In the genomic region with DNA sequence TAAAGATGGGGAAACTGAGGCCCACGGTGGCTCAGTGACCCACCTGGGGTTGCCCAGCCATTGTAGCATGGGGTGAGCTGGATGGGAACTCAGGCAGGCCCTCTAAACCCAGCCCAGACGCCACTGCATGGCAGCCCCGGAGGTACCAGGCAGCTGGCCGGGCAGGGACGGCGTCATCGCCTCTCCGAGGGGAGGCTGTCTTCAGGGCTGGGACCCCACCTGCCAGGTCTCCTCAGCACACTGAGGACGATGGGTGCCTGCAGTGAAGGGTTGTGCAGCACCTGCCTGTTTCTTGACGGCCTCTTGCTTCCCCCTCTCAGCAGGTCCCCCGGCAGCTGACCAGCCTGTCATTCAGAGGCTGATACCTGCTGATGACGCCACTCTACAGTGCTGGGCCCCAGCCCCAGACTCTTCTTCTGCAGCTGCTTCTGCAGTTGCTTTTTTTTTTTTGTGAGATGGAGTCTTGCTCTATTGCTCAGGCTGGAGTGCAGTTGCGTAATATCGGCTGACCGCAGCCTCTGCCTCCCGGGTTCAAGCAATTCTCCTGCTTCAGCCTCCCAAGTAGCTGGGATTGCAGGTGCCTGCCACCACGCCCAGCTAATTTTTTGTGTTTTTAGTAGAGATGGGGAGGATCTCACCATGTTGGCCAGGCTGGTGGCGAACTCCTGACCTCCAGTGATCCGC, we compare ENCODE assay signal across 1 cellular context.
TF ChIP-seq lines count a peak whose summit lies in the region.

No MANE protein-coding gene starts in this region.

TF ChIP-seq in GM12878, 131 proteins besides CTCF, POLR2A, EP300 and RAD21:
- TF ChIP-seq SIX5 (IDR thresholded peaks at IDR 0.05; ENCODE audit: low read depth, low read length, severe bottlenecking) = no peak
- no peak for TF ChIP-seq CBX3 (IDR thresholded peaks at IDR 0.05; ENCODE audit: borderline replicate concordance, low read depth)
- no peak for TF ChIP-seq BACH1 (IDR thresholded peaks at IDR 0.05; ENCODE audit: borderline replicate concordance)
- TF ChIP-seq ASH2L (IDR thresholded peaks at IDR 0.05; ENCODE audit: borderline replicate concordance, low read depth) = no peak
- no peak for TF ChIP-seq SRF (IDR thresholded peaks at IDR 0.05; ENCODE audit: low read depth in 2 of 2, low read length in 2 of 2)
- TF ChIP-seq KLF5 (IDR thresholded peaks at IDR 0.05; ENCODE audit: partially characterized antibody) = no peak
- no peak for TF ChIP-seq NFIC (IDR thresholded peaks at IDR 0.05; ENCODE audit: low read depth, low read length)
- TF ChIP-seq TBL1XR1 (IDR thresholded peaks at IDR 0.05; ENCODE audit: low read depth, low read length) = no peak
- no peak for TF ChIP-seq MXI1 (IDR thresholded peaks at IDR 0.05; ENCODE audit: low read depth, low read length)
- no peak for TF ChIP-seq CHD4 (IDR thresholded peaks at IDR 0.05)
